In the genomic region with DNA sequence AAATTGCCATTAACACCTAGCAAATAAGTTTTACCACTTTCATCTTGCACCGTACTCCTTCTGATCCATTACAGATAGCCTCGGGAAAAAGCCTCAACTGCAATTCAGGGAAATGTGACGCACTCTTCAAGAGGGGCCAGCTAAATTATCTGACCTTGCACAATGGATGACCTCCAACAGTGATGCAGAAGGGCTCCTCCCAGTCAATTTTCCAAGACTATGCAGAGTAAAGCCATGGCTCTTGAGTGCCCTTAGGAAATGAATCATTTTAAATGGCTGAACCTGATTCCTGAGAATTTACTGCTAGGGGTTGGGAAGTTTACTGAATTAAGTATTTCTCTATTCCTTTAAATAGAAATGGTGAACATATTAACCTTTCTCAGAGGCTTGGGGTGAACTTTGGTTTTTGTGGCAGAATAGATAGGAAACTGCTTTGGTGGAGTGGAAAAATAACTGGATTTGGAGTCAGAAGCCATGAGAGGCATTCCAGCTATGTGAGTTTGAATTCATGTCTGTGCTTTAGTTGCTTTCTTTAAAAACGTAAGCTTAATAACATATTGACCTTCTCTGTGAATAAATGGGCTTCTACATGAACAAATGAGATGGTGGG, we compare ENCODE assay signal across 13 cellular contexts.
DNase-seq lines count a peak whose midpoint lies in the region; ATAC-seq and TF ChIP-seq lines count a peak whose summit lies in the region.
"Had no signal": no experiment of that assay in that cellular context is flagged by ENCODE, and none has a peak within 500 bp of the region (broad histone marks: within the 10 kb centered on the region; RNA-seq: fewer than 3 reads in every experiment).

No MANE protein-coding gene starts in this region.

- no peak overlapping the region for H3K9ac ChIP-seq in SK-N-SH

- H3K27me3 ChIP-seq in esophagus muscularis mucosa (no peaks in the 10 kb centered on the region), tibial nerve (no peaks in the 10 kb centered on the region), SK-N-SH (ENCODE audit: insufficient read depth) (no peaks in the 10 kb centered on the region)

- no peak overlapping the region for H3K4me2 ChIP-seq in SK-N-SH

- H3K27ac ChIP-seq in esophagus muscularis mucosa (replicated peaks in 1 of 4) (peak overlapping the region; percentile 53 to 70 (median 64)), tibial nerve (peak overlapping the region; percentile 37 to 79 (median 72)), SK-N-SH (ENCODE audit: low read depth in 2 of 2, low read length in 1 of 2) (no peak overlapping the region)

- CTCF ChIA-PET in SK-N-SH (lab: Yijun Ruan, JAX) = interaction anchor here (1.3 to 1.6 kb wide), 2 partner anchors 9 to 42 kb away, joined by 3 to 5 read pairs; no protein-coding TSS in a partner anchor

- H4K20me1 ChIP-seq in SK-N-SH (ENCODE audit: insufficient read depth) = no peaks in the 10 kb centered on the region

- no peak for TF ChIP-seq RAD21 in SK-N-SH (IDR thresholded peaks at IDR 0.05; ENCODE audit: low read length)

- TF ChIP-seq EP300 in esophagus muscularis mucosa (IDR thresholded peaks at IDR 0.05) = peak; percentile 15
- peak in 1 of 2 donors; percentile 85 for TF ChIP-seq EP300 in tibial nerve (IDR thresholded peaks at IDR 0.05)
- TF ChIP-seq EP300 in SK-N-SH (IDR thresholded peaks at IDR 0.05; ENCODE audit: borderline replicate concordance in 1 of 2, low read depth in 1 of 2, low read length in 1 of 2) = no peak

- peak; percentile 39 for ATAC-seq in mucosa of descending colon

- no peaks in the 10 kb centered on the region for H3K79me2 ChIP-seq in SK-N-SH (ENCODE audit: insufficient read depth)

- TF ChIP-seq POLR2A in esophagus muscularis mucosa (IDR thresholded peaks at IDR 0.05; ENCODE audit: low read depth) = no peak
- TF ChIP-seq POLR2A in tibial nerve (IDR thresholded peaks at IDR 0.05) = no peak

- intact Hi-C loops in esophagus muscularis mucosa (cut with DNase I) = no loop called here
- intact Hi-C loops in mucosa of descending colon (cut with DNase I, micrococcal nuclease) = no loop called here

- H3K4me3 ChIP-seq in esophagus muscularis mucosa (no peak overlapping the region), mucosa of descending colon (no peak overlapping the region), tibial nerve (no peak overlapping the region), SK-N-SH (ENCODE audit: low read depth in 2 of 2, low read length in 1 of 2) (no peak overlapping the region)

- DNase-seq in LHCN-M2 (ENCODE audit: low read depth) = peak; percentile 77
- DNase-seq in esophagus muscularis mucosa (ENCODE audit: extremely low spot score) = no peak
- peak in 1 of 3 donors; percentile 34 for DNase-seq in mucosa of descending colon
- DNase-seq in tibial nerve (ENCODE audit: low spot score in 2 of 2) = peak in 1 of 2 donors; percentile 60
- no peak for DNase-seq in SK-N-SH
- DNase-seq in NCI-H446 treated with DMSO at 0.1 percent for 48 hours (lab: John Stamatoyannopoulos, UW) = no peak
- DNase-seq in NCI-H2107 treated with DMSO at 0.1 percent for 48 hours (lab: John Stamatoyannopoulos, UW; ENCODE audit: unreplicated experiment) = no peak
- no peak for DNase-seq in iPS-NIHi7 (ENCODE audit: extremely low spot score)
- DNase-seq: DMS 273 treated with DMSO at 0.1 percent for 48 hours, Kasumi-1, NCI-H510A, nucleus accumbens, T-helper 1 cell had no signal

- H3K36me3 ChIP-seq in esophagus muscularis mucosa (peaks cover 0 to 21% (median 14%) of the 10 kb centered on the region in 4 donors), mucosa of descending colon (ENCODE audit: low read depth) (no peaks in the 10 kb centered on the region), tibial nerve (no peaks in the 10 kb centered on the region), SK-N-SH (replicated peaks in 1 of 2; ENCODE audit: control insufficient read depth in 1 of 2, insufficient read depth in 2 of 2, low read length in 1 of 2) (no peaks in the 10 kb centered on the region)

- H3K9me2 ChIP-seq in SK-N-SH = no peaks in the 10 kb centered on the region

- 70% methylated on average over 4 of the region's 4 CpGs for WGBS in esophagus muscularis mucosa
- 23 to 25% methylated on average over 4 of the region's 4 CpGs for WGBS in tibial nerve, 2 donors
- 63% methylated on average over 4 of the region's 4 CpGs for WGBS in SK-N-SH (ENCODE audit: low lambda C conversion rate)

- POLR2A ChIA-PET in SK-N-SH (lab: Yijun Ruan, JAX) = no interaction called here

- H3K4me1 ChIP-seq in esophagus muscularis mucosa (peaks cover 27 to 40% (median 34%) of the 10 kb centered on the region in 4 donors), mucosa of descending colon (ENCODE audit: low read depth) (no peaks in the 10 kb centered on the region), tibial nerve (peaks cover 0 to 50% (median 16%) of the 10 kb centered on the region in 4 donors), SK-N-SH (ENCODE audit: control insufficient read depth in 1 of 2, insufficient read depth in 2 of 2, low read depth in 1 of 2, low read length in 1 of 2) (no peaks in the 10 kb centered on the region)

- H3F3A ChIP-seq in SK-N-SH (replicated peaks; ENCODE audit: insufficient read depth) = no peaks in the 10 kb centered on the region

- H3K9me3 ChIP-seq in esophagus muscularis mucosa (no peaks in the 10 kb centered on the region), mucosa of descending colon (no peaks in the 10 kb centered on the region), tibial nerve (no peaks in the 10 kb centered on the region), SK-N-SH (no peaks in the 10 kb centered on the region)

- no peak overlapping the region for H2AFZ ChIP-seq in SK-N-SH (ENCODE audit: low read depth)

- TF ChIP-seq CTCF in esophagus muscularis mucosa (IDR thresholded peaks at IDR 0.05) (no peak), mucosa of descending colon (IDR thresholded peaks at IDR 0.05) (no peak), tibial nerve (IDR thresholded peaks at IDR 0.05) (no peak), SK-N-SH (IDR thresholded peaks at IDR 0.05) (no peak)

TF ChIP-seq in SK-N-SH, 30 proteins besides CTCF, POLR2A, EP300 and RAD21:
- no peak for TF ChIP-seq RFX5 (IDR thresholded peaks at IDR 0.05; ENCODE audit: low read length)
- TF ChIP-seq GABPA (IDR thresholded peaks at IDR 0.05; ENCODE audit: low read depth) = no peak
- TF ChIP-seq SIN3A (IDR thresholded peaks at IDR 0.05; ENCODE audit: borderline replicate concordance, low read depth, low read length) = no peak
- TF ChIP-seq, protein P1, sequence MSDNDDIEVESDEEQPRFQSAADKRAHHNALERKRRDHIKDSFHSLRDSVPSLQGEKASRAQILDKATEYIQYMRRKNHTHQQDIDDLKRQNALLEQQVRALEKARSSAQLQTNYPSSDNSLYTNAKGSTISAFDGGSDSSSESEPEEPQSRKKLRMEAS (IDR thresholded peaks at IDR 0.05; ENCODE audit: low read depth) = no peak
- no peak for TF ChIP-seq RXRA (IDR thresholded peaks at IDR 0.05; ENCODE audit: borderline replicate concordance, low read depth)
- TF ChIP-seq, protein P2, sequence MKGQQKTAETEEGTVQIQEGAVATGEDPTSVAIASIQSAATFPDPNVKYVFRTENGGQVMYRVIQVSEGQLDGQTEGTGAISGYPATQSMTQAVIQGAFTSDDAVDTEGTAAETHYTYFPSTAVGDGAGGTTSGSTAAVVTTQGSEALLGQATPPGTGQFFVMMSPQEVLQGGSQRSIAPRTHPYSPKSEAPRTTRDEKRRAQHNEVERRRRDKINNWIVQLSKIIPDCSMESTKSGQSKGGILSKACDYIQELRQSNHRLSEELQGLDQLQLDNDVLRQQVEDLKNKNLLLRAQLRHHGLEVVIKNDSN (IDR thresholded peaks at IDR 0.05; ENCODE audit: borderline replicate concordance, low read depth) = no peak
- TF ChIP-seq, protein P3, sequence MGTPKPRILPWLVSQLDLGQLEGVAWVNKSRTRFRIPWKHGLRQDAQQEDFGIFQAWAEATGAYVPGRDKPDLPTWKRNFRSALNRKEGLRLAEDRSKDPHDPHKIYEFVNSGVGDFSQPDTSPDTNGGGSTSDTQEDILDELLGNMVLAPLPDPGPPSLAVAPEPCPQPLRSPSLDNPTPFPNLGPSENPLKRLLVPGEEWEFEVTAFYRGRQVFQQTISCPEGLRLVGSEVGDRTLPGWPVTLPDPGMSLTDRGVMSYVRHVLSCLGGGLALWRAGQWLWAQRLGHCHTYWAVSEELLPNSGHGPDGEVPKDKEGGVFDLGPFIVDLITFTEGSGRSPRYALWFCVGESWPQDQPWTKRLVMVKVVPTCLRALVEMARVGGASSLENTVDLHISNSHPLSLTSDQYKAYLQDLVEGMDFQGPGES (IDR thresholded peaks at IDR 0.05; ENCODE audit: low read depth, low read length) = no peak
- TF ChIP-seq EZH2phosphoT487 (IDR thresholded peaks at IDR 0.05; ENCODE audit: borderline replicate concordance, low read depth) = no peak
- TF ChIP-seq TCF12 (IDR thresholded peaks at IDR 0.05) = no peak
- TF ChIP-seq MXI1 (IDR thresholded peaks at IDR 0.05; ENCODE audit: low read depth, low read length) = no peak
- no peak for TF ChIP-seq FOXJ3 (CRISPR knock-in tag; IDR thresholded peaks at IDR 0.05)
- TF ChIP-seq YY1 (IDR thresholded peaks at IDR 0.05; ENCODE audit: low read depth) = no peak
TF ChIP-seq in SK-N-SH: peak in this region for 0.

Comparison
In these comparisons a context has a peak if more than half of its experiments do, and no peak if none do; other contexts are left out.
1. H3K27ac ChIP-seq: peak in esophagus muscularis mucosa (4 of 4) and tibial nerve (4 of 4); none in SK-N-SH (0 of 2).